Comparison of ENCODE assay signal across 12 cellular contexts in genomic region chr14:61764342-61765122, GRCh38. TPM values are rescaled to one million over a fixed set of nuclear protein-coding genes. Genes with fewer than 3 reads are reported as not detected.
DNase-seq lines count a peak whose midpoint lies in the region; ATAC-seq, FAIRE-seq and TF ChIP-seq lines count a peak whose summit lies in the region.
"Had no signal": no experiment of that assay in that cellular context is flagged by ENCODE, and none has a peak within 500 bp of the region (broad histone marks: within the 10 kb centered on the region; RNA-seq: fewer than 3 reads in every experiment).

No MANE protein-coding gene starts in this region.

- H3K4me1 Mint-ChIP-seq in activated T-helper 2 cell treated with anti-CD3 and anti-CD28 coated beads, Interferon-gamma antibody, Interleukin-2, Interleukin-4, amounts not matched to agents 10 μg/mL and 5 μg/mL and 100 μg/mL, durations not matched to agents 14 hours and 24 hours and 36 hours (ENCODE audit: low read depth) = peaks cover 36% of the 10 kb centered on the region

- H4K20me1 ChIP-seq in DOHH2 (ENCODE audit: control insufficient read depth, insufficient read depth, low read depth, low read length) (no peaks in the 10 kb centered on the region), keratinocyte (ENCODE audit: control insufficient read depth, extremely low read depth, insufficient read depth, low read length) (no peaks in the 10 kb centered on the region)

- H3K4me3 Mint-ChIP-seq in activated T-helper 2 cell treated with anti-CD3 and anti-CD28 coated beads, Interferon-gamma antibody, Interleukin-2, Interleukin-4, amounts not matched to agents 10 μg/mL and 5 μg/mL and 100 μg/mL, durations not matched to agents 14 hours and 24 hours and 36 hours (ENCODE audit: low read depth) = peak overlapping the region; percentile 18

- dilution Hi-C loops in keratinocyte (cut with MboI; ENCODE audit: extremely low pct_ligation_motif_present, low sequenced_read_pairs) = no loop called here

- ATAC-seq in HG03045 (IDR thresholded peaks at IDR 0.05; ENCODE audit: unreplicated experiment) = no peak
- ATAC-seq: left colon had no signal

- H3K9me3 Mint-ChIP-seq in activated T-helper 2 cell treated with anti-CD3 and anti-CD28 coated beads, Interferon-gamma antibody, Interleukin-2, Interleukin-4, amounts not matched to agents 10 μg/mL and 5 μg/mL and 100 μg/mL, durations not matched to agents 14 hours and 24 hours and 36 hours = no peaks in the 10 kb centered on the region

- H3K9me3 ChIP-seq in A673 (ENCODE audit: low read depth, low read length, poor library complexity, severe bottlenecking) = no peaks in the 10 kb centered on the region
- H3K9me3 ChIP-seq in DOHH2 (ENCODE audit: control insufficient read depth, insufficient read depth, low read length) = no peaks in the 10 kb centered on the region
- no peaks in the 10 kb centered on the region for H3K9me3 ChIP-seq in keratinocyte (ENCODE audit: control insufficient read depth, low read depth, low read length)
- H3K9me3 ChIP-seq: thoracic aorta had no signal

- no peaks in the 10 kb centered on the region for H3K27me3 ChIP-seq in A673 (replicated peaks; ENCODE audit: insufficient read depth, low read depth, low read length, poor library complexity)
- H3K27me3 ChIP-seq in DOHH2 (ENCODE audit: control insufficient read depth, low read length) = no peaks in the 10 kb centered on the region
- no peaks in the 10 kb centered on the region for H3K27me3 ChIP-seq in keratinocyte (ENCODE audit: control insufficient read depth, extremely low read depth, insufficient read depth, low read length)

- peaks cover 36% of the 10 kb centered on the region for H3K36me3 Mint-ChIP-seq in activated T-helper 2 cell treated with anti-CD3 and anti-CD28 coated beads, Interferon-gamma antibody, Interleukin-2, Interleukin-4, amounts not matched to agents 10 μg/mL and 5 μg/mL and 100 μg/mL, durations not matched to agents 14 hours and 24 hours and 36 hours (ENCODE audit: low read depth)

- no peak overlapping the region for H3K27ac Mint-ChIP-seq in activated T-helper 2 cell treated with anti-CD3 and anti-CD28 coated beads, Interferon-gamma antibody, Interleukin-2, Interleukin-4, amounts not matched to agents 10 μg/mL and 5 μg/mL and 100 μg/mL, durations not matched to agents 14 hours and 24 hours and 36 hours

- BruUV-seq in A673 (replicated peaks; lab: Mats Ljungman, UMichigan) = no TSS peak

- intact Hi-C loops in A673 (cut with micrococcal nuclease; ENCODE audit: unreplicated experiment) = no loop called here
- intact Hi-C loops in activated T-helper 2 cell treated with anti-CD3 and anti-CD28 coated beads, Interferon-gamma antibody, Interleukin-2, Interleukin-4, amounts not matched to agents 10 μg/mL and 5 μg/mL and 100 μg/mL, durations not matched to agents 14 hours and 24 hours and 36 hours (cut with micrococcal nuclease) = loop anchor here (10.0 kb wide), 1 partner anchor 440 kb away; the partner anchor contains the start of gene PRKCH

- H3K4me1 ChIP-seq in A673 (ENCODE audit: insufficient read depth, low read length, poor library complexity, severe bottlenecking) (peaks cover 23% of the 10 kb centered on the region), DOHH2 (ENCODE audit: control insufficient read depth, low read length) (peaks cover 40% of the 10 kb centered on the region), keratinocyte (ENCODE audit: control insufficient read depth, extremely low read depth, insufficient read depth, low read length) (peaks cover 18% of the 10 kb centered on the region)

- H3K27ac ChIP-seq in A673 (ENCODE audit: low read depth, low read length, poor library complexity, severe bottlenecking) = peak overlapping the region; percentile 84
- H3K27ac ChIP-seq in DOHH2 (ENCODE audit: low read depth, low read length) = no peak overlapping the region
- H3K27ac ChIP-seq in keratinocyte (ENCODE audit: control insufficient read depth, insufficient read depth, low read length) = peak overlapping the region; percentile 66
- no peak overlapping the region for H3K27ac ChIP-seq in coronary artery
- H3K27ac ChIP-seq: thoracic aorta had no signal

- TF ChIP-seq CTCF in A673 (conservative IDR thresholded peaks at IDR 0.05; ENCODE audit: low read depth, low read length) (no peak), DOHH2 (IDR thresholded peaks at IDR 0.05; ENCODE audit: low read depth, low read length, poor library complexity, severe bottlenecking) (no peak), keratinocyte (optimal IDR thresholded peaks at IDR 0.05 in 1 of 3, IDR thresholded peaks at IDR 0.05 in 1 of 3, conservative IDR thresholded peaks at IDR 0.05 in 1 of 3; ENCODE audit: extremely low read depth in 1 of 3, insufficient read depth in 2 of 3, low read length in 3 of 3) (no peak), coronary artery (IDR thresholded peaks at IDR 0.05) (no peak)

- H3K27me3 Mint-ChIP-seq in activated T-helper 2 cell treated with anti-CD3 and anti-CD28 coated beads, Interferon-gamma antibody, Interleukin-2, Interleukin-4, amounts not matched to agents 10 μg/mL and 5 μg/mL and 100 μg/mL, durations not matched to agents 14 hours and 24 hours and 36 hours (ENCODE audit: low read depth) = no peaks in the 10 kb centered on the region

- H3K36me3 ChIP-seq in A673 (ENCODE audit: insufficient read depth, low read length, poor library complexity, severe bottlenecking) (peaks cover 20% of the 10 kb centered on the region), DOHH2 (ENCODE audit: control insufficient read depth, low read length) (peaks cover 63% of the 10 kb centered on the region), keratinocyte (ENCODE audit: control insufficient read depth in 2 of 2, extremely low read depth in 1 of 2, insufficient read depth in 2 of 2, low read length in 2 of 2) (peaks cover 0 to 7% of the 10 kb centered on the region in 2 experiments)
- H3K36me3 ChIP-seq: thoracic aorta had no signal

- POLR2A ChIA-PET in A673 (lab: Charles Lee; ENCODE audit: low non-redundant PET) = no interaction called here

- H3K9ac ChIP-seq in keratinocyte (ENCODE audit: control insufficient read depth, extremely low read depth, insufficient read depth, low read length) = peak overlapping the region; percentile 43

- TF ChIP-seq POLR2A in H54 (IDR thresholded peaks at IDR 0.05; ENCODE audit: low read depth, low read length) = no peak

- H3K9me1 ChIP-seq in keratinocyte (ENCODE audit: control insufficient read depth, extremely low read depth, insufficient read depth, low read length) = no peaks in the 10 kb centered on the region

- H3K4me2 ChIP-seq in DOHH2 (ENCODE audit: low read length) = peak overlapping the region; percentile 86
- peak overlapping the region; percentile 95 for H3K4me2 ChIP-seq in keratinocyte (ENCODE audit: control insufficient read depth, extremely low read depth, insufficient read depth, low read depth, low read length)

- DNase-seq in A673 (ENCODE audit: low spot score) (no peak), keratinocyte (ENCODE audit: low read depth, low spot score) (no peak), H54 (ENCODE audit: insufficient read length, low spot score) (no peak), RPMI8226 (no peak), coronary artery (ENCODE audit: low spot score) (no peak)
- DNase-seq in activated T-helper 2 cell treated with anti-CD3 and anti-CD28 coated beads, Interferon-gamma antibody, Interleukin-2, Interleukin-4, amounts not matched to agents 10 μg/mL and 5 μg/mL and 100 μg/mL, durations not matched to agents 14 hours and 24 hours and 36 hours (ENCODE audit: low spot score) = no peak
- DNase-seq: KBM-7, left colon had no signal

- no peak for FAIRE-seq in keratinocyte (lab: Jason Lieb, UNC)
- FAIRE-seq in H54 (lab: Jason Lieb, UNC) = no peak
- FAIRE-seq: colon had no signal

- H2AFZ ChIP-seq in keratinocyte (ENCODE audit: control insufficient read depth, low read length) = no peak overlapping the region

- H3F3A ChIP-seq in DOHH2 (ENCODE audit: control insufficient read depth, insufficient read depth) = no peaks in the 10 kb centered on the region

- peak overlapping the region; percentile 83 for H3K4me3 ChIP-seq in A673 (ENCODE audit: low read depth, low read length, poor library complexity, severe bottlenecking)
- peak overlapping the region; percentile 99 for H3K4me3 ChIP-seq in DOHH2 (ENCODE audit: low read length)
- peak overlapping the region; percentile 72 to 96 (median 87) for H3K4me3 ChIP-seq in keratinocyte (ENCODE audit: control insufficient read depth in 2 of 3, extremely low read depth in 1 of 3, insufficient read depth in 2 of 3, low read depth in 1 of 3, low read length in 3 of 3)
- H3K4me3 ChIP-seq in coronary artery = no peak overlapping the region

- H3K9me2 ChIP-seq in DOHH2 (replicated peaks; ENCODE audit: control insufficient read depth, low read length) = no peaks in the 10 kb centered on the region

- CTCF ChIA-PET in A673 (lab: Charles Lee) = no interaction called here

- peaks cover 54% of the 10 kb centered on the region for H3K79me2 ChIP-seq in DOHH2 (ENCODE audit: control insufficient read depth, low read length)
- peaks cover 47% of the 10 kb centered on the region for H3K79me2 ChIP-seq in keratinocyte (ENCODE audit: control insufficient read depth, insufficient read depth, low read length)

RNA-seq across cellular contexts. Expression of gene SNAPC1, which starts 2.3 kb away (rescaled TPM):
- total RNA-seq in A673 (2021) = 11.9 and 13.8 TPM in 2 replicates
- 10.2 and 10.5 TPM in 2 replicates for total RNA-seq in activated T-helper 2 cell treated with anti-CD3 and anti-CD28 coated beads, Interferon-gamma antibody, Interleukin-2, Interleukin-4, amounts not matched to agents 10 μg/mL and 5 μg/mL and 100 μg/mL, durations not matched to agents 14 hours and 24 hours and 36 hours
- 11.1 to 17.7 TPM (median 11.8 TPM) in 3 replicates for polyA plus RNA-seq in keratinocyte
- polyA plus RNA-seq in keratinocyte (2011; ENCODE audit: low read depth) = 18.6 TPM
- 8.3 and 9.7 TPM in 2 replicates for polyA plus RNA-seq in keratinocyte (2011; cell fraction: cytosol; rRNA removed)
- 14.7 and 23.1 TPM in 2 replicates for polyA plus RNA-seq in keratinocyte (2011; cell fraction: nucleus; rRNA removed)
- 10.6 and 13.4 TPM in 2 replicates for polyA plus RNA-seq in keratinocyte (2012; ENCODE audit: low replicate concordance)
- 0.33 to 3.9 TPM (median 2.9 TPM) in 3 replicates for polyA minus RNA-seq in keratinocyte
- 7.9 TPM for polyA minus RNA-seq in keratinocyte (2011; cell fraction: cytosol; rRNA and poly(A)+ RNA removed)
- polyA minus RNA-seq in keratinocyte (2011; cell fraction: nucleus; rRNA and poly(A)+ RNA removed) = 7.3 and 11.2 TPM in 2 replicates

RNA-seq across cellular contexts. Expression of gene SYT16, which starts 48.0 kb away (rescaled TPM):
- 0.31 and 0.67 TPM in 2 replicates for total RNA-seq in A673 (2021)
- not detected in 2 replicates for total RNA-seq in activated T-helper 2 cell treated with anti-CD3 and anti-CD28 coated beads, Interferon-gamma antibody, Interleukin-2, Interleukin-4, amounts not matched to agents 10 μg/mL and 5 μg/mL and 100 μg/mL, durations not matched to agents 14 hours and 24 hours and 36 hours
- polyA plus RNA-seq in keratinocyte = 0.64 to 1.00 TPM (median 0.93 TPM) in 3 replicates
- not detected for polyA plus RNA-seq in keratinocyte (2011; ENCODE audit: low read depth)
- 0.18 and 0.46 TPM in 2 replicates for polyA plus RNA-seq in keratinocyte (2011; cell fraction: cytosol; rRNA removed)
- polyA plus RNA-seq in keratinocyte (2011; cell fraction: nucleus; rRNA removed) = 0.87 and 1.5 TPM in 2 replicates
- 0.08 and 0.88 TPM in 2 replicates for polyA plus RNA-seq in keratinocyte (2012; ENCODE audit: low replicate concordance)
- polyA minus RNA-seq in keratinocyte = 1.9 to 5.9 TPM (median 5.6 TPM) in 3 replicates
- 2.3 TPM for polyA minus RNA-seq in keratinocyte (2011; cell fraction: cytosol; rRNA and poly(A)+ RNA removed)
- polyA minus RNA-seq in keratinocyte (2011; cell fraction: nucleus; rRNA and poly(A)+ RNA removed) = 2.5 and 7.3 TPM in 2 replicates
- total RNA-seq: left colon, thoracic aorta had no signal

Comparison
In these comparisons a context has a peak if more than half of its experiments do, and no peak if none do; other contexts are left out.
1. H3K27ac ChIP-seq: peak in A673 (single experiment) and keratinocyte (single experiment); none in DOHH2 (single experiment) and coronary artery (0 of 2).